11 cellular contexts compared by ENCODE assay signal in the genomic region with DNA sequence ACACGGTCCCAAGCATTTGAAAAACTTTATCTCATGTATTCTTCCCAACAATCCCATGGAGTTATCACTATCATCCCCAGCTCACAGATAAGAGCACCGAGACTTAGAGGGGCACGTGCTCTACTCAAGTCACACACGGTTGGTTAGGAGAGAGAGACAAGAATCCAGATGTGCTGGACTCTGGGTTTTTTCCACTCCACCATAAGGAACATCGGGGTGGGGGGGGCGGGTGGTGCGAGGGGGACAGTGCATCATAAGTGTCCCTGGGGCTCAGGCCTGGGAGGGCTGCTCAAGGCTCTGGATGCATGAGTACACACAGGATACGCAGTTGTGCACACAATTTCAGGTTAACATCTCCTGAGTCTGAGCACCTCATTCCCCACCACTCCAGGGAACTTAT. TPM values are rescaled to one million over a fixed set of nuclear protein-coding genes. Genes with fewer than 3 reads are reported as not detected.
DNase-seq lines count a peak whose midpoint lies in the region; ATAC-seq and TF ChIP-seq lines count a peak whose summit lies in the region.
"Had no signal": no experiment of that assay in that cellular context is flagged by ENCODE, and none has a peak within 500 bp of the region (broad histone marks: within the 10 kb centered on the region; RNA-seq: fewer than 3 reads in every experiment).

No MANE protein-coding gene starts in this region.

- TF ChIP-seq CTCF in colonic mucosa (IDR thresholded peaks at IDR 0.05), result no peak
- TF ChIP-seq CTCF in left lung (IDR thresholded peaks at IDR 0.05), result no peak
- TF ChIP-seq CTCF in GM20000 (IDR thresholded peaks at IDR 0.05; ENCODE audit: extremely low read depth, missing control alignments), result no peak

- peaks cover 6% of the 10 kb centered on the region for H3K4me1 Mint-ChIP-seq in activated CD8-positive, alpha-beta T cell treated with anti-CD3 and anti-CD28 coated beads, Interleukin-2, amount 10 ng/mL, durations not matched to agents 7 days and 5 days (ENCODE audit: low read depth)

- ATAC-seq in left lung, result no peak
- ATAC-seq in activated CD8-positive, alpha-beta T cell treated with anti-CD3 and anti-CD28 coated beads, Interleukin-2, amount 10 ng/mL, durations not matched to agents 7 days and 5 days, result no peak
- ATAC-seq: activated naive CD4-positive, alpha-beta T cell treated with anti-CD3 and anti-CD28 coated beads, Interleukin-2, amount 50 U/mL, for 72 hours had no signal

- H3K27ac Mint-ChIP-seq in activated CD8-positive, alpha-beta T cell treated with anti-CD3 and anti-CD28 coated beads, Interleukin-2, amount 10 ng/mL, durations not matched to agents 7 days and 5 days, result no peak overlapping the region
- H3K27ac Mint-ChIP-seq: activated B cell treated with CpG ODN at 0.5 μM for 24 hours; activated naive CD4-positive, alpha-beta T cell treated with anti-CD3 and anti-CD28 coated beads, Interleukin-2, amount 50 U/mL, for 72 hours had no signal

- peaks cover 38% of the 10 kb centered on the region for H3K4me1 ChIP-seq in HUES6 (ENCODE audit: control insufficient read depth, insufficient read depth, low read length)
- peaks cover 23% of the 10 kb centered on the region for H3K4me1 ChIP-seq in colonic mucosa
- H3K4me1 ChIP-seq in left lung, result peaks cover 54 to 95% of the 10 kb centered on the region in 2 donors
- peaks cover 77% of the 10 kb centered on the region for H3K4me1 ChIP-seq in stomach smooth muscle (ENCODE audit: control insufficient read depth, insufficient read depth, low read length)

- H3K4me3 Mint-ChIP-seq in activated CD8-positive, alpha-beta T cell treated with anti-CD3 and anti-CD28 coated beads, Interleukin-2, amount 10 ng/mL, durations not matched to agents 7 days and 5 days, result no peak overlapping the region
- H3K4me3 Mint-ChIP-seq: activated B cell treated with CpG ODN at 0.5 μM for 24 hours had no signal

- H3K27ac ChIP-seq in HUES6 (ENCODE audit: low read depth, low read length) (peak overlapping the region; percentile 65; the same call in 1 of the 2 replicates), colonic mucosa (peak overlapping the region; percentile 98), left lung (peak overlapping the region; percentile 84 to 97), stomach smooth muscle (ENCODE audit: low read length) (peak overlapping the region; percentile 89)

- CTCF ChIA-PET in activated CD8-positive, alpha-beta T cell treated with anti-CD3 and anti-CD28 coated beads, Interleukin-2, amount 10 ng/mL, durations not matched to agents 7 days and 5 days (lab: Charles Lee), result no interaction called here

- intact Hi-C loops in colonic mucosa (cut with DNase I), result no loop called here
- intact Hi-C loops in left lung (cut with DNase I), result no loop called here

- no peak for DNase-seq in colonic mucosa
- DNase-seq in left lung, result no peak
- no peak for DNase-seq in GM20000 (ENCODE audit: low spot score)
- DNase-seq in activated CD8-positive, alpha-beta T cell treated with anti-CD3 and anti-CD28 coated beads, Interleukin-2, amount 10 ng/mL, durations not matched to agents 7 days and 5 days, result no peak
- DNase-seq in T-helper 9 cell, result no peak
- DNase-seq in NCI-H187 treated with DMSO at 0.1 percent for 48 hours (lab: John Stamatoyannopoulos, UW), result no peak
- DNase-seq: activated B cell treated with CpG ODN at 0.5 μM for 24 hours; stimulated activated CD4-positive, alpha-beta T cell treated with anti-CD3 and anti-CD28 coated beads, Interleukin-2, amount 100 ng/mL, for 48 hours had no signal

- H3K36me3 ChIP-seq in HUES6 (ENCODE audit: control insufficient read depth, insufficient read depth, low read length) (no peaks in the 10 kb centered on the region), colonic mucosa (no peaks in the 10 kb centered on the region), left lung (no peaks in the 10 kb centered on the region), stomach smooth muscle (ENCODE audit: control insufficient read depth in 2 of 2, insufficient read depth in 2 of 2, low read length in 2 of 2) (peaks cover 0 to 3% of the 10 kb centered on the region in 2 donors)

- POLR2A ChIA-PET in activated CD8-positive, alpha-beta T cell treated with anti-CD3 and anti-CD28 coated beads, Interleukin-2, amount 10 ng/mL, durations not matched to agents 7 days and 5 days (lab: Charles Lee), result no interaction called here

- H3K9me3 Mint-ChIP-seq in activated CD8-positive, alpha-beta T cell treated with anti-CD3 and anti-CD28 coated beads, Interleukin-2, amount 10 ng/mL, durations not matched to agents 7 days and 5 days (ENCODE audit: insufficient read depth), result no peaks in the 10 kb centered on the region
- H3K9me3 Mint-ChIP-seq: activated B cell treated with CpG ODN at 0.5 μM for 24 hours; activated naive CD4-positive, alpha-beta T cell treated with anti-CD3 and anti-CD28 coated beads, Interleukin-2, amount 50 U/mL, for 72 hours had no signal

- H3K27me3 Mint-ChIP-seq in activated CD8-positive, alpha-beta T cell treated with anti-CD3 and anti-CD28 coated beads, Interleukin-2, amount 10 ng/mL, durations not matched to agents 7 days and 5 days (ENCODE audit: low read depth), result peaks cover 5% of the 10 kb centered on the region

- H3K9ac ChIP-seq in HUES6 (ENCODE audit: low read length), result peak overlapping the region; percentile 45
- H3K9ac ChIP-seq in colonic mucosa (ENCODE audit: low read depth in 2 of 2, low read length in 2 of 2), result peak overlapping the region in 1 of 2 donors; percentile 96
- peak overlapping the region; percentile 74 to 83 for H3K9ac ChIP-seq in stomach smooth muscle (ENCODE audit: low read length in 2 of 2)

- no peaks in the 10 kb centered on the region for H3K36me3 Mint-ChIP-seq in activated CD8-positive, alpha-beta T cell treated with anti-CD3 and anti-CD28 coated beads, Interleukin-2, amount 10 ng/mL, durations not matched to agents 7 days and 5 days (ENCODE audit: low read depth)
- H3K36me3 Mint-ChIP-seq: activated naive CD4-positive, alpha-beta T cell treated with anti-CD3 and anti-CD28 coated beads, Interleukin-2, amount 50 U/mL, for 72 hours had no signal

- H3K4me3 ChIP-seq in HUES6 (ENCODE audit: low read depth, low read length), result no peak overlapping the region; the same call in 1 of the 2 replicates
- no peak overlapping the region for H3K4me3 ChIP-seq in colonic mucosa
- peak overlapping the region in 1 of 2 donors; percentile 30 for H3K4me3 ChIP-seq in left lung
- H3K4me3 ChIP-seq in stomach smooth muscle (ENCODE audit: low read length in 2 of 2), result peak overlapping the region; percentile 72 to 74

- H3K27me3 ChIP-seq in HUES6 (ENCODE audit: control insufficient read depth, insufficient read depth, low read length) (no peaks in the 10 kb centered on the region), colonic mucosa (no peaks in the 10 kb centered on the region), left lung (no peaks in the 10 kb centered on the region), stomach smooth muscle (ENCODE audit: control insufficient read depth in 1 of 2, insufficient read depth in 2 of 2, low read length in 2 of 2) (no peaks in the 10 kb centered on the region)

- H3K9me3 ChIP-seq in HUES6 (ENCODE audit: control insufficient read depth, insufficient read depth, low read depth, low read length) (no peaks in the 10 kb centered on the region), colonic mucosa (no peaks in the 10 kb centered on the region), left lung (no peaks in the 10 kb centered on the region), stomach smooth muscle (ENCODE audit: control insufficient read depth in 2 of 2, low read length in 2 of 2) (no peaks in the 10 kb centered on the region)

RNA-seq across cellular contexts. Expression of a gene that starts 7.4 kb away (rescaled TPM):
- total RNA-seq in colonic mucosa (10 to 100 TPM; 52.8 to 65.3 TPM), left lung (10 to 100 TPM; 30.2 to 48.6 TPM)
- total RNA-seq in activated CD8-positive, alpha-beta T cell treated with anti-CD3 and anti-CD28 coated beads, Interleukin-2, amount 10 ng/mL, durations not matched to agents 7 days and 5 days, result 1 to 10 TPM in 1 of 2 experiments, under 1 TPM in 1; 0.58 to 1.1 TPM

RNA-seq across cellular contexts. Expression of a gene that starts 42.8 kb away (rescaled TPM):
- total RNA-seq in colonic mucosa (not detected), left lung (not detected)
- total RNA-seq in activated CD8-positive, alpha-beta T cell treated with anti-CD3 and anti-CD28 coated beads, Interleukin-2, amount 10 ng/mL, durations not matched to agents 7 days and 5 days, result not detected
- total RNA-seq: activated B cell treated with CpG ODN at 0.5 μM for 24 hours; activated naive CD4-positive, alpha-beta T cell treated with anti-CD3 and anti-CD28 coated beads, Interleukin-2, amount 50 U/mL, for 72 hours had no signal

Comparison
In these comparisons a context has a peak if more than half of its experiments do, and no peak if none do; other contexts are left out.
1. H3K4me3 ChIP-seq: peak in stomach smooth muscle (2 of 2); none in HUES6 (single experiment) and colonic mucosa (single experiment).
2. RNA of a gene that starts 7.4 kb away (total RNA-seq): 52.8 to 65.3 TPM in colonic mucosa and 30.2 to 48.6 TPM in left lung; 0.58 to 1.1 TPM in activated CD8-positive, alpha-beta T cell treated with anti-CD3 and anti-CD28 coated beads, Interleukin-2, amount 10 ng/mL, durations not matched to agents 7 days and 5 days; every median in the first group is over 10 times any median in the second.
3. Peak in every context shown above with its lines, with median percentiles within 50 percentile points of each other: H3K27ac ChIP-seq.